8 cellular contexts compared by ENCODE assay signal in genomic region chr1:15696956-15697521, GRCh38. TPM values are rescaled to one million over a fixed set of nuclear protein-coding genes. Genes with fewer than 3 reads are reported as not detected.
DNase-seq lines count a peak whose midpoint lies in the region; ATAC-seq, FAIRE-seq and TF ChIP-seq lines count a peak whose summit lies in the region.

No MANE protein-coding gene starts in this region.

- H3K4me1 ChIP-seq in Peyer's patch (peaks cover 0 to 16% (median 9%) of the 10 kb centered on the region in 4 donors), pancreas (peaks cover 0 to 3% (median 0%) of the 10 kb centered on the region in 3 donors), endodermal cell (ENCODE audit: control insufficient read depth, insufficient read depth, low read length) (no peaks in the 10 kb centered on the region)

- H3K9ac ChIP-seq in endodermal cell (ENCODE audit: extremely low read depth, low read length, poor library complexity, severe bottlenecking), result no peak overlapping the region

- ATAC-seq in GM18867 (IDR thresholded peaks at IDR 0.05; ENCODE audit: unreplicated experiment) (peak; percentile 92), HG02798 (IDR thresholded peaks at IDR 0.05; ENCODE audit: poor library complexity, unreplicated experiment) (peak; percentile 91), pancreas (peak in 3 of 4 donors; percentile 45 to 74 (median 65))

- H3K4me1 Mint-ChIP-seq in MCF 10A (ENCODE audit: insufficient read depth, unreplicated experiment), result no peaks in the 10 kb centered on the region
- H3K4me1 Mint-ChIP-seq in endodermal cell, result peaks cover 2% of the 10 kb centered on the region

- no peak overlapping the region for H3K4me3 Mint-ChIP-seq in MCF 10A (ENCODE audit: unreplicated experiment)
- no peak overlapping the region for H3K4me3 Mint-ChIP-seq in endodermal cell

- H3K9me3 ChIP-seq in Peyer's patch, result no peaks in the 10 kb centered on the region
- H3K9me3 ChIP-seq in pancreas, result no peaks in the 10 kb centered on the region
- no peaks in the 10 kb centered on the region for H3K9me3 ChIP-seq in endodermal cell (ENCODE audit: control insufficient read depth, low read length)

- H3K36me3 ChIP-seq in Peyer's patch (peaks cover 0 to 10% (median 0%) of the 10 kb centered on the region in 3 donors), pancreas (no peaks in the 10 kb centered on the region), endodermal cell (ENCODE audit: control insufficient read depth, insufficient read depth, low read length) (peaks cover 5% of the 10 kb centered on the region)

- H3K27me3 Mint-ChIP-seq in MCF 10A (ENCODE audit: insufficient read depth, unreplicated experiment), result no peaks in the 10 kb centered on the region
- no peaks in the 10 kb centered on the region for H3K27me3 Mint-ChIP-seq in endodermal cell (ENCODE audit: insufficient read depth)

- CTCF ChIA-PET in MCF 10A (lab: Yijun Ruan, JAX), result interaction anchor here (1.0 kb wide), 1 partner anchor 35 kb away, joined by 4 read pairs; no protein-coding TSS in a partner anchor

- TF ChIP-seq CTCF in Peyer's patch (IDR thresholded peaks at IDR 0.05) (no peak), pancreas (IDR thresholded peaks at IDR 0.05) (no peak), MCF 10A (IDR thresholded peaks at IDR 0.05; ENCODE audit: unreplicated experiment) (no peak), endodermal cell (conservative IDR thresholded peaks at IDR 0.05) (no peak)

- intact Hi-C loops in pancreas (cut with DNase I) (no loop called here), MCF 10A (cut with micrococcal nuclease) (no loop called here)

- TF ChIP-seq POLR2A in Peyer's patch (IDR thresholded peaks at IDR 0.05), result no peak

- H3K27ac ChIP-seq in Peyer's patch, result peak overlapping the region; percentile 6 to 82 (median 63)
- peak overlapping the region in 2 of 4 donors; percentile 18 to 48 for H3K27ac ChIP-seq in pancreas
- H3K27ac ChIP-seq in endodermal cell (ENCODE audit: low read depth, low read length), result no peak overlapping the region

- H3K27ac Mint-ChIP-seq in MCF 10A (ENCODE audit: low read depth, unreplicated experiment), result no peak overlapping the region
- H3K27ac Mint-ChIP-seq in endodermal cell, result no peak overlapping the region

- H3K9me3 Mint-ChIP-seq in MCF 10A (ENCODE audit: unreplicated experiment) (no peaks in the 10 kb centered on the region), endodermal cell (no peaks in the 10 kb centered on the region)

- H3K36me3 Mint-ChIP-seq in MCF 10A (ENCODE audit: insufficient read depth, unreplicated experiment), result peaks cover 42% of the 10 kb centered on the region
- H3K36me3 Mint-ChIP-seq in endodermal cell (ENCODE audit: low read depth), result peaks cover 23% of the 10 kb centered on the region

- peak overlapping the region in 1 of 4 donors; percentile 24 for H3K4me3 ChIP-seq in Peyer's patch
- H3K4me3 ChIP-seq in pancreas, result no peak overlapping the region
- no peak overlapping the region for H3K4me3 ChIP-seq in endodermal cell (ENCODE audit: low read length)

- DNase-seq in Peyer's patch (peak in 2 of 3 donors; percentile 72 to 74), pancreas (peak in 1 of 6 donors; percentile 22), MCF 10A (ENCODE audit: unreplicated experiment) (no peak), endodermal cell (no peak), cerebellum (ENCODE audit: low spot score) (no peak)
- DNase-seq in central memory CD4-positive, alpha-beta T cell, result peak; percentile 30

- WGBS in pancreas, 2 donors, result 76% methylated on average over 10 of the region's 10 CpGs
- 92 to 95% methylated on average over 8 to 10 of the region's 10 CpGs for WGBS in endodermal cell (ENCODE audit: insufficient coverage in 1 of 2, insufficient read length in 1 of 2), 2 experiments

- POLR2A ChIA-PET in MCF 10A (lab: Yijun Ruan, JAX), result interaction anchor here (1.0 to 2.1 kb wide), 3 partner anchors 12 to 33 kb away, joined by 3 to 5 read pairs (median 4); no protein-coding TSS in a partner anchor

- no peak for FAIRE-seq in pancreas (lab: Jason Lieb, UNC)

- no TSS peak for BruUV-seq in MCF 10A (replicated peaks; lab: Mats Ljungman, UMichigan)

- H3K27me3 ChIP-seq in Peyer's patch (no peaks in the 10 kb centered on the region), pancreas (no peaks in the 10 kb centered on the region), endodermal cell (ENCODE audit: control insufficient read depth, insufficient read depth, low read length, poor library complexity, severe bottlenecking) (no peaks in the 10 kb centered on the region)

RNA-seq across cellular contexts. Expression of gene PLEKHM2, which starts 12.9 kb away (rescaled TPM):
- total RNA-seq in Peyer's patch (10 to 100 TPM; 20.0 to 63.5 (median 37.7) TPM), pancreas (10 to 100 TPM; 22.9 to 39.6 (median 29.4) TPM), MCF 10A (2022) (51.5 and 65.8 TPM in 2 replicates), endodermal cell (10 to 100 TPM; 46.9 to 50.4 TPM), cerebellum (27.0 TPM)
- 10 to 100 TPM; 33.6 to 35.1 TPM for polyA plus RNA-seq in pancreas
- polyA plus RNA-seq in endodermal cell (2013, experiment 1 of 2), result 41.0 TPM
- 37.9 TPM for polyA plus RNA-seq in endodermal cell (2013, experiment 2 of 2)

RNA-seq across cellular contexts. Expression of gene SLC25A34, which starts 39.0 kb away (rescaled TPM):
- total RNA-seq in Peyer's patch, result 100 to 1,000 TPM in 1 of 4 donors, 10 to 100 TPM in 3; 32.2 to 127 (median 69.5) TPM
- total RNA-seq in pancreas, result 1 to 10 TPM in 5 of 6 donors, under 1 TPM in 1; 0.57 to 1.9 (median 1.8) TPM
- polyA plus RNA-seq in pancreas, result 1 to 10 TPM; 6.1 to 6.9 TPM
- 0.79 and 1.3 TPM in 2 replicates for total RNA-seq in MCF 10A (2022)
- total RNA-seq in endodermal cell, result 1 to 10 TPM; 1.8 to 3.5 TPM
- 1.4 TPM for polyA plus RNA-seq in endodermal cell (2013, experiment 1 of 2)
- polyA plus RNA-seq in endodermal cell (2013, experiment 2 of 2), result 0.95 TPM
- total RNA-seq in cerebellum, result 2.4 TPM

RNA-seq across cellular contexts. Expression of gene TMEM82, which starts 45.3 kb away (rescaled TPM):
- total RNA-seq in Peyer's patch (10 to 100 TPM in 3 of 4 donors, 1 to 10 TPM in 1; 2.5 to 42.4 (median 32.7) TPM), pancreas (not detected), MCF 10A (2022) (not detected in 2 replicates), endodermal cell (1 to 10 TPM in 1 of 2 donors, under 1 TPM in 1; 0.46 to 3.2 TPM), cerebellum (not detected)
- not detected for polyA plus RNA-seq in pancreas
- polyA plus RNA-seq in endodermal cell (2013, experiment 1 of 2), result 0.36 TPM
- polyA plus RNA-seq in endodermal cell (2013, experiment 2 of 2), result not detected

Comparison
In these comparisons a context has a peak if more than half of its experiments do, and no peak if none do; other contexts are left out.
1. DNase-seq: peak in Peyer's patch (2 of 3) and central memory CD4-positive, alpha-beta T cell (single experiment); none in MCF 10A (single experiment), endodermal cell (single experiment) and cerebellum (single experiment).
2. Peak in every context shown above with its lines, with median percentiles within 50 percentile points of each other: ATAC-seq.